In genomic region chr16:80938035-80938927, GRCh38 we compare ENCODE assay signal across 12 cellular contexts.
DNase-seq lines count a peak whose midpoint lies in the region; ATAC-seq, FAIRE-seq and TF ChIP-seq lines count a peak whose summit lies in the region.
"Had no signal": no experiment of that assay in that cellular context is flagged by ENCODE, and none has a peak within 500 bp of the region (broad histone marks: within the 10 kb centered on the region; RNA-seq: fewer than 3 reads in every experiment).

No MANE protein-coding gene starts in this region.

- H3K4me3 Mint-ChIP-seq in T-cell = no peak overlapping the region
- H3K4me3 Mint-ChIP-seq: IgD-negative memory B cell had no signal

- no peak overlapping the region for H3K27ac Mint-ChIP-seq in T-cell

- no peak for ATAC-seq in T-cell (replicated peaks in 1 of 4)

- CTCF ChIA-PET in T-cell (lab: Charles Lee) = interaction anchor here in 1 of 2 donors (0.6 kb wide), 1 partner anchor 43 kb away, joined by 3 read pairs; no protein-coding TSS in a partner anchor

- no peaks in the 10 kb centered on the region for H3K36me3 Mint-ChIP-seq in T-cell

- no peaks in the 10 kb centered on the region for H3K9me3 Mint-ChIP-seq in T-cell

- peak overlapping the region; percentile 30 for H3K4me3 ChIP-seq in choroid plexus epithelial cell (ENCODE audit: low read depth, low read length)
- H3K4me3 ChIP-seq: BLaER1, breast epithelium, tibial nerve had no signal

- no peak for FAIRE-seq in urothelium cell line (lab: Jason Lieb, UNC)

- no peak for TF ChIP-seq CTCF in choroid plexus epithelial cell (conservative IDR thresholded peaks at IDR 0.05; ENCODE audit: low read depth, low read length)

- peaks cover 30% of the 10 kb centered on the region in 2 donors for H3K27me3 Mint-ChIP-seq in T-cell

- POLR2A ChIA-PET in T-cell (lab: Charles Lee) = no interaction called here

- DNase-seq in NCI-H82 (lab: John Stamatoyannopoulos, UW) (peak; percentile 15), NCI-H82 treated with DMSO at 0.1 percent for 48 hours (lab: John Stamatoyannopoulos, UW; ENCODE audit: unreplicated experiment) (no peak), choroid plexus epithelial cell (ENCODE audit: low read depth) (peak; percentile 98), left kidney (ENCODE audit: low read depth, low spot score) (peak; percentile 85), urothelium cell line (ENCODE audit: low spot score) (peak; percentile 62), T-cell (no peak), DMS153 (lab: John Stamatoyannopoulos, UW) (no peak)
- DNase-seq in activated CD8-positive, alpha-beta memory T cell treated with anti-CD3 and anti-CD28 coated beads for 24 hours = no peak

- peaks cover 0 to 1% (median 1%) of the 10 kb centered on the region in 3 donors for H3K4me1 Mint-ChIP-seq in T-cell

Comparison
In these comparisons a context has a peak if more than half of its experiments do, and no peak if none do; other contexts are left out.
1. DNase-seq: peak in NCI-H82 (single experiment), choroid plexus epithelial cell (single experiment), left kidney (single experiment) and urothelium cell line (single experiment); none in NCI-H82 treated with DMSO at 0.1 percent for 48 hours (single experiment), T-cell (0 of 34), activated CD8-positive, alpha-beta memory T cell treated with anti-CD3 and anti-CD28 coated beads for 24 hours (single experiment) and DMS153 (single experiment).